Comparison of ENCODE assay signal across 12 cellular contexts in genomic region chr7:106068986-106069385, GRCh38. TPM values are rescaled to one million over a fixed set of nuclear protein-coding genes. Genes with fewer than 3 reads are reported as not detected.
DNase-seq lines count a peak whose midpoint lies in the region; ATAC-seq, FAIRE-seq and TF ChIP-seq lines count a peak whose summit lies in the region.
"Had no signal": no experiment of that assay in that cellular context is flagged by ENCODE, and none has a peak within 500 bp of the region (broad histone marks: within the 10 kb centered on the region; RNA-seq: fewer than 3 reads in every experiment).

No MANE protein-coding gene starts in this region.

- H3K36me3 Mint-ChIP-seq in activated CD8-positive, alpha-beta T cell treated with anti-CD3 and anti-CD28 coated beads, Interleukin-2, amount 10 ng/mL, durations not matched to agents 7 days and 5 days (ENCODE audit: low read depth) = peaks cover 3% of the 10 kb centered on the region
- H3K36me3 Mint-ChIP-seq in activated CD8-positive, alpha-beta T cell treated with anti-CD3 and anti-CD28 coated beads for 36 hours (ENCODE audit: low read depth) = no peaks in the 10 kb centered on the region

- H3K27ac ChIP-seq in VCaP (peak overlapping the region; percentile 92; the same call in 1 of the 2 replicates), keratinocyte (ENCODE audit: control insufficient read depth, insufficient read depth, low read length) (peak overlapping the region; percentile 87), uterus (peak overlapping the region; percentile 47 to 73)
- H3K27ac ChIP-seq: prostate gland, tibial artery had no signal

- DNase-seq in activated CD8-positive, alpha-beta T cell treated with anti-CD3 and anti-CD28 coated beads, Interleukin-2, amount 10 ng/mL, durations not matched to agents 7 days and 5 days = no peak
- no peak for DNase-seq in activated CD8-positive, alpha-beta T cell treated with anti-CD3 and anti-CD28 coated beads for 36 hours
- DNase-seq in keratinocyte (ENCODE audit: low read depth, low spot score) (peak; percentile 89), uterus (peak in 1 of 2 donors; percentile 39), H4 (ENCODE audit: low spot score) (no peak), mesenteric fat pad (ENCODE audit: low spot score) (no peak)
- DNase-seq: Kasumi-1, tibial artery had no signal

- no peaks in the 10 kb centered on the region for H3K27me3 Mint-ChIP-seq in activated CD8-positive, alpha-beta T cell treated with anti-CD3 and anti-CD28 coated beads, Interleukin-2, amount 10 ng/mL, durations not matched to agents 7 days and 5 days (ENCODE audit: low read depth)
- no peaks in the 10 kb centered on the region for H3K27me3 Mint-ChIP-seq in activated CD8-positive, alpha-beta T cell treated with anti-CD3 and anti-CD28 coated beads for 36 hours

- no peaks in the 10 kb centered on the region for H3K9me3 Mint-ChIP-seq in activated CD8-positive, alpha-beta T cell treated with anti-CD3 and anti-CD28 coated beads, Interleukin-2, amount 10 ng/mL, durations not matched to agents 7 days and 5 days (ENCODE audit: insufficient read depth)
- H3K9me3 Mint-ChIP-seq in activated CD8-positive, alpha-beta T cell treated with anti-CD3 and anti-CD28 coated beads for 36 hours = no peaks in the 10 kb centered on the region

- peak overlapping the region; percentile 78 for H3K27ac Mint-ChIP-seq in activated CD8-positive, alpha-beta T cell treated with anti-CD3 and anti-CD28 coated beads, Interleukin-2, amount 10 ng/mL, durations not matched to agents 7 days and 5 days
- H3K27ac Mint-ChIP-seq in activated CD8-positive, alpha-beta T cell treated with anti-CD3 and anti-CD28 coated beads for 36 hours = no peak overlapping the region

- peak overlapping the region; percentile 78 for H3K4me2 ChIP-seq in keratinocyte (ENCODE audit: control insufficient read depth, extremely low read depth, insufficient read depth, low read depth, low read length)

- no peaks in the 10 kb centered on the region for H3K27me3 ChIP-seq in keratinocyte (ENCODE audit: control insufficient read depth, extremely low read depth, insufficient read depth, low read length)
- H3K27me3 ChIP-seq in uterus = no peaks in the 10 kb centered on the region
- H3K27me3 ChIP-seq: tibial artery had no signal

- CTCF ChIA-PET in activated CD8-positive, alpha-beta T cell treated with anti-CD3 and anti-CD28 coated beads, Interleukin-2, amount 10 ng/mL, durations not matched to agents 7 days and 5 days (lab: Charles Lee) = interaction anchor here (4.6 kb wide), 1 partner anchor 85 kb away, joined by 51 read pairs; no protein-coding TSS in a partner anchor
- CTCF ChIA-PET in activated CD8-positive, alpha-beta T cell treated with anti-CD3 and anti-CD28 coated beads for 36 hours (lab: Charles Lee) = interaction anchor here (0.8 to 1.5 kb wide), 2 partner anchors 12 to 25 kb away, joined by 3 read pairs; no protein-coding TSS in a partner anchor

- dilution Hi-C loops in keratinocyte (cut with MboI; ENCODE audit: extremely low pct_ligation_motif_present, low sequenced_read_pairs) = no loop called here

- no peak for TF ChIP-seq CTCF in activated CD8-positive, alpha-beta T cell treated with anti-CD3 and anti-CD28 coated beads for 36 hours (IDR thresholded peaks at IDR 0.05)
- no peak for TF ChIP-seq CTCF in VCaP (conservative IDR thresholded peaks at IDR 0.05)
- no peak for TF ChIP-seq CTCF in keratinocyte (optimal IDR thresholded peaks at IDR 0.05 in 1 of 3, IDR thresholded peaks at IDR 0.05 in 1 of 3, conservative IDR thresholded peaks at IDR 0.05 in 1 of 3; ENCODE audit: extremely low read depth in 1 of 3, insufficient read depth in 2 of 3, low read length in 3 of 3)
- TF ChIP-seq CTCF in uterus (IDR thresholded peaks at IDR 0.05) = no peak

- ATAC-seq in activated CD8-positive, alpha-beta T cell treated with anti-CD3 and anti-CD28 coated beads, Interleukin-2, amount 10 ng/mL, durations not matched to agents 7 days and 5 days = no peak
- ATAC-seq in activated CD8-positive, alpha-beta T cell treated with anti-CD3 and anti-CD28 coated beads for 36 hours = no peak
- ATAC-seq in GM18511 (IDR thresholded peaks at IDR 0.05; ENCODE audit: unreplicated experiment) = no peak
- ATAC-seq: HCT116 had no signal

- POLR2A ChIA-PET in activated CD8-positive, alpha-beta T cell treated with anti-CD3 and anti-CD28 coated beads, Interleukin-2, amount 10 ng/mL, durations not matched to agents 7 days and 5 days (lab: Charles Lee) = no interaction called here
- POLR2A ChIA-PET in activated CD8-positive, alpha-beta T cell treated with anti-CD3 and anti-CD28 coated beads for 36 hours (lab: Charles Lee) = interaction anchor here (0.7 to 1.0 kb wide), 2 partner anchors 34 to 98 kb away, joined by 3 to 4 read pairs; no protein-coding TSS in a partner anchor

- H3K4me3 ChIP-seq in keratinocyte (ENCODE audit: control insufficient read depth in 2 of 3, extremely low read depth in 1 of 3, insufficient read depth in 2 of 3, low read depth in 1 of 3, low read length in 3 of 3) = no peak overlapping the region
- no peak overlapping the region for H3K4me3 ChIP-seq in uterus
- H3K4me3 ChIP-seq: prostate gland, tibial artery had no signal

- peaks cover 83% of the 10 kb centered on the region for H3K4me1 ChIP-seq in keratinocyte (ENCODE audit: control insufficient read depth, extremely low read depth, insufficient read depth, low read length)
- H3K4me1 ChIP-seq in uterus = peaks cover 0 to 10% of the 10 kb centered on the region in 2 donors

- H3K4me1 Mint-ChIP-seq in activated CD8-positive, alpha-beta T cell treated with anti-CD3 and anti-CD28 coated beads, Interleukin-2, amount 10 ng/mL, durations not matched to agents 7 days and 5 days (ENCODE audit: low read depth) = peaks cover 59% of the 10 kb centered on the region
- H3K4me1 Mint-ChIP-seq in activated CD8-positive, alpha-beta T cell treated with anti-CD3 and anti-CD28 coated beads for 36 hours (ENCODE audit: low read depth) = peaks cover 46% of the 10 kb centered on the region

- H3K9ac ChIP-seq in keratinocyte (ENCODE audit: control insufficient read depth, extremely low read depth, insufficient read depth, low read length) = peak overlapping the region; percentile 40

- FAIRE-seq in keratinocyte (lab: Jason Lieb, UNC) = peak; percentile 64

- H2AFZ ChIP-seq in keratinocyte (ENCODE audit: control insufficient read depth, low read length) = no peak overlapping the region

- H3K4me3 Mint-ChIP-seq in activated CD8-positive, alpha-beta T cell treated with anti-CD3 and anti-CD28 coated beads, Interleukin-2, amount 10 ng/mL, durations not matched to agents 7 days and 5 days = no peak overlapping the region
- H3K4me3 Mint-ChIP-seq in activated CD8-positive, alpha-beta T cell treated with anti-CD3 and anti-CD28 coated beads for 36 hours = no peak overlapping the region

- H3K79me2 ChIP-seq in keratinocyte (ENCODE audit: control insufficient read depth, insufficient read depth, low read length) = no peaks in the 10 kb centered on the region

- intact Hi-C loops in activated CD8-positive, alpha-beta T cell treated with anti-CD3 and anti-CD28 coated beads for 36 hours (cut with micrococcal nuclease) = no loop called here
- intact Hi-C loops in uterus (cut with DNase I; ENCODE audit: low total_unique reads) = loop anchor here (5.0 kb wide), 1 partner anchor 43 kb away; the partner anchor contains the start of gene SYPL1

- no peaks in the 10 kb centered on the region for H3K9me1 ChIP-seq in keratinocyte (ENCODE audit: control insufficient read depth, extremely low read depth, insufficient read depth, low read length)

- H4K20me1 ChIP-seq in keratinocyte (ENCODE audit: control insufficient read depth, extremely low read depth, insufficient read depth, low read length) = no peaks in the 10 kb centered on the region

- no peaks in the 10 kb centered on the region for H3K9me3 ChIP-seq in keratinocyte (ENCODE audit: control insufficient read depth, low read depth, low read length)
- no peaks in the 10 kb centered on the region for H3K9me3 ChIP-seq in uterus
- H3K9me3 ChIP-seq: prostate gland, tibial artery had no signal

- no peak for TF ChIP-seq POLR2A in uterus (IDR thresholded peaks at IDR 0.05)

- H3K36me3 ChIP-seq in keratinocyte (ENCODE audit: control insufficient read depth in 2 of 2, extremely low read depth in 1 of 2, insufficient read depth in 2 of 2, low read length in 2 of 2) = no peaks in the 10 kb centered on the region
- no peaks in the 10 kb centered on the region for H3K36me3 ChIP-seq in uterus
- H3K36me3 ChIP-seq: prostate gland, tibial artery had no signal

RNA-seq across cellular contexts. Expression of gene SYPL1, which starts 43.1 kb away (rescaled TPM):
- total RNA-seq in activated CD8-positive, alpha-beta T cell treated with anti-CD3 and anti-CD28 coated beads, Interleukin-2, amount 10 ng/mL, durations not matched to agents 7 days and 5 days = 10 to 100 TPM; 51.3 to 52.4 TPM
- 10 to 100 TPM; 40.1 to 44.6 TPM for total RNA-seq in activated CD8-positive, alpha-beta T cell treated with anti-CD3 and anti-CD28 coated beads for 36 hours
- 152 to 254 TPM (median 169 TPM) in 3 replicates for polyA plus RNA-seq in keratinocyte
- 23.2 TPM for polyA plus RNA-seq in keratinocyte (2011; ENCODE audit: low read depth)
- 84.0 and 178 TPM in 2 replicates for polyA plus RNA-seq in keratinocyte (2011; cell fraction: cytosol; rRNA removed)
- polyA plus RNA-seq in keratinocyte (2011; cell fraction: nucleus; rRNA removed) = 192 and 248 TPM in 2 replicates
- polyA plus RNA-seq in keratinocyte (2012; ENCODE audit: low replicate concordance) = 104 and 146 TPM in 2 replicates
- 60.7 to 198 TPM (median 188 TPM) in 3 replicates for polyA minus RNA-seq in keratinocyte
- 101 TPM for polyA minus RNA-seq in keratinocyte (2011; cell fraction: cytosol; rRNA and poly(A)+ RNA removed)
- polyA minus RNA-seq in keratinocyte (2011; cell fraction: nucleus; rRNA and poly(A)+ RNA removed) = 91.1 and 162 TPM in 2 replicates
- total RNA-seq in uterus = 100 to 1,000 TPM; 123 to 220 (median 131) TPM
- 57.8 and 65.2 TPM in 2 replicates for total RNA-seq in H4 (2014; rRNA removed; shearing (Covaris generic))
- 70.8 TPM for total RNA-seq in mesenteric fat pad
